10 cellular contexts compared by ENCODE assay signal in genomic region chr7:5690931-5691461, GRCh38.
A peak's percentile ranks its signal among the peaks of the same experiment; 100 is the strongest.
DNase-seq lines count a peak whose midpoint lies in the region; ATAC-seq and TF ChIP-seq lines count a peak whose summit lies in the region.
"Had no signal": no experiment of that assay in that cellular context is flagged by ENCODE, and none has a peak within 500 bp of the region (broad histone marks: within the 10 kb centered on the region; RNA-seq: fewer than 3 reads in every experiment).

No MANE protein-coding gene starts in this region.

- CTCF ChIA-PET in activated CD4-positive, alpha-beta memory T cell treated with anti-CD3 and anti-CD28 coated beads for 36 hours (lab: Charles Lee), result interaction anchor here (1.4 to 2.3 kb wide), 3 partner anchors 11 to 13 kb away, joined by 4 to 8 read pairs (median 6); no protein-coding TSS in a partner anchor
- CTCF ChIA-PET in activated CD4-positive, alpha-beta memory T cell treated with anti-CD3 and anti-CD28 coated beads, Interleukin-2, amount 10 ng/mL, durations not matched to agents 7 days and 5 days (lab: Charles Lee), result interaction anchor here (1.0 to 1.2 kb wide), 3 partner anchors 11 to 197 kb away, joined by 3 read pairs; no protein-coding TSS in a partner anchor

- H3K27me3 ChIP-seq in lung (ENCODE audit: control insufficient read depth, insufficient read depth) (no peaks in the 10 kb centered on the region), thyroid gland (no peaks in the 10 kb centered on the region), HAP-1 (ENCODE audit: low read depth) (no peaks in the 10 kb centered on the region)

- H3K27ac ChIP-seq in lung (ENCODE audit: low read depth in 1 of 2, low read length in 1 of 2) (peak overlapping the region; percentile 80 to 87), thyroid gland (peak overlapping the region; percentile 85 to 95 (median 93))
- H3K27ac ChIP-seq: KMS-11 had no signal

- peak overlapping the region; percentile 7 for H3K4me3 Mint-ChIP-seq in activated CD4-positive, alpha-beta memory T cell treated with anti-CD3 and anti-CD28 coated beads for 36 hours
- H3K4me3 Mint-ChIP-seq in activated CD4-positive, alpha-beta memory T cell treated with anti-CD3 and anti-CD28 coated beads, Interleukin-2, amount 10 ng/mL, durations not matched to agents 7 days and 5 days, result no peak overlapping the region
- peak overlapping the region; percentile 6 to 71 (median 19) for H3K4me3 Mint-ChIP-seq in brain

- TF ChIP-seq CTCF in brain (conservative IDR thresholded peaks at IDR 0.05) (no peak), lung (IDR thresholded peaks at IDR 0.05; ENCODE audit: control extremely low read depth, extremely low read depth) (no peak), thyroid gland (IDR thresholded peaks at IDR 0.05) (no peak)

- POLR2A ChIA-PET in activated CD4-positive, alpha-beta memory T cell treated with anti-CD3 and anti-CD28 coated beads for 36 hours (lab: Charles Lee), result interaction anchor here (0.6 to 1.6 kb wide), 5 partner anchors 8 to 87 kb away, joined by 3 to 4 read pairs (median 3); no protein-coding TSS in a partner anchor
- POLR2A ChIA-PET in activated CD4-positive, alpha-beta memory T cell treated with anti-CD3 and anti-CD28 coated beads, Interleukin-2, amount 10 ng/mL, durations not matched to agents 7 days and 5 days (lab: Charles Lee), result interaction anchor here (0.6 kb wide), 2 partner anchors 9 to 13 kb away, joined by 3 to 4 read pairs; no protein-coding TSS in a partner anchor

- DNase-seq in activated CD4-positive, alpha-beta memory T cell treated with anti-CD3 and anti-CD28 coated beads for 36 hours, result peak; percentile 43
- DNase-seq in activated CD4-positive, alpha-beta memory T cell treated with anti-CD3 and anti-CD28 coated beads, Interleukin-2, amount 10 ng/mL, durations not matched to agents 7 days and 5 days, result no peak
- DNase-seq in lung (ENCODE audit: low spot score) (no peak), thyroid gland (peak; percentile 82 to 88), HAP-1 (ENCODE audit: low spot score in 2 of 2) (no peak), NOMO-1 treated with dmso at 0.1 percent for 144 hours (lab: John Stamatoyannopoulos, UW; ENCODE audit: unreplicated experiment) (no peak)
- DNase-seq: activated CD4-positive, alpha-beta T cell treated with anti-CD3 and anti-CD28 coated beads, Interleukin-2, amount 50 U/mL, for 48 hours had no signal

- peaks cover 96% of the 10 kb centered on the region for H3K4me1 Mint-ChIP-seq in activated CD4-positive, alpha-beta memory T cell treated with anti-CD3 and anti-CD28 coated beads for 36 hours (ENCODE audit: low read depth)
- peaks cover 59% of the 10 kb centered on the region for H3K4me1 Mint-ChIP-seq in activated CD4-positive, alpha-beta memory T cell treated with anti-CD3 and anti-CD28 coated beads, Interleukin-2, amount 10 ng/mL, durations not matched to agents 7 days and 5 days
- H3K4me1 Mint-ChIP-seq in brain, result peaks cover 74% of the 10 kb centered on the region

- TF ChIP-seq POLR2A in thyroid gland (IDR thresholded peaks at IDR 0.05), result peak in 1 of 2 donors; percentile 61

- peaks cover 19 to 29% of the 10 kb centered on the region in 2 donors for H3K4me1 ChIP-seq in lung (ENCODE audit: control insufficient read depth in 2 of 2, insufficient read depth in 2 of 2, low read length in 2 of 2)
- H3K4me1 ChIP-seq in thyroid gland, result peaks cover 51 to 62% of the 10 kb centered on the region in 2 donors
- no peaks in the 10 kb centered on the region for H3K4me1 ChIP-seq in HAP-1

- intact Hi-C loops in activated CD4-positive, alpha-beta memory T cell treated with anti-CD3 and anti-CD28 coated beads for 36 hours (cut with micrococcal nuclease), result no loop called here
- intact Hi-C loops in thyroid gland (cut with DNase I), result no loop called here

- H3K36me3 Mint-ChIP-seq in activated CD4-positive, alpha-beta memory T cell treated with anti-CD3 and anti-CD28 coated beads for 36 hours, result peaks cover 44% of the 10 kb centered on the region
- peaks cover 32% of the 10 kb centered on the region for H3K36me3 Mint-ChIP-seq in activated CD4-positive, alpha-beta memory T cell treated with anti-CD3 and anti-CD28 coated beads, Interleukin-2, amount 10 ng/mL, durations not matched to agents 7 days and 5 days (ENCODE audit: low read depth)
- H3K36me3 Mint-ChIP-seq in brain, result peaks cover 15% of the 10 kb centered on the region

- ATAC-seq in lung (ENCODE audit: insufficient read depth, low FRiP score) (no peak), GM21515 (IDR thresholded peaks at IDR 0.05; ENCODE audit: unreplicated experiment) (no peak)

- no peaks in the 10 kb centered on the region for H3K9me3 Mint-ChIP-seq in activated CD4-positive, alpha-beta memory T cell treated with anti-CD3 and anti-CD28 coated beads for 36 hours
- H3K9me3 Mint-ChIP-seq in activated CD4-positive, alpha-beta memory T cell treated with anti-CD3 and anti-CD28 coated beads, Interleukin-2, amount 10 ng/mL, durations not matched to agents 7 days and 5 days, result no peaks in the 10 kb centered on the region
- no peaks in the 10 kb centered on the region for H3K9me3 Mint-ChIP-seq in brain

- H3K9me3 ChIP-seq in lung (ENCODE audit: control insufficient read depth in 2 of 2, insufficient read depth in 1 of 2, low read length in 1 of 2) (no peaks in the 10 kb centered on the region), thyroid gland (no peaks in the 10 kb centered on the region), HAP-1 (no peaks in the 10 kb centered on the region)

- H3K4me3 ChIP-seq in lung (no peak overlapping the region), thyroid gland (replicated peaks in 1 of 3) (no peak overlapping the region), HAP-1 (no peak overlapping the region)

- no peaks in the 10 kb centered on the region for H3K27me3 Mint-ChIP-seq in activated CD4-positive, alpha-beta memory T cell treated with anti-CD3 and anti-CD28 coated beads for 36 hours
- peaks cover 49% of the 10 kb centered on the region for H3K27me3 Mint-ChIP-seq in activated CD4-positive, alpha-beta memory T cell treated with anti-CD3 and anti-CD28 coated beads, Interleukin-2, amount 10 ng/mL, durations not matched to agents 7 days and 5 days
- peaks cover 3% of the 10 kb centered on the region for H3K27me3 Mint-ChIP-seq in brain

- 60 to 80% methylated on average over 12 of the region's 12 CpGs for WGBS in lung, 2 donors
- 38 to 48% methylated on average over 12 of the region's 12 CpGs for WGBS in thyroid gland, 2 donors

- in situ Hi-C loops in HAP-1 (cut with MboI; ENCODE audit: low sequenced_read_pairs), result loop anchor here (25.0 kb wide), 1 partner anchor 329 kb away; no protein-coding TSS in a partner anchor

- peak overlapping the region; percentile 70 for H3K27ac Mint-ChIP-seq in activated CD4-positive, alpha-beta memory T cell treated with anti-CD3 and anti-CD28 coated beads for 36 hours
- no peak overlapping the region for H3K27ac Mint-ChIP-seq in activated CD4-positive, alpha-beta memory T cell treated with anti-CD3 and anti-CD28 coated beads, Interleukin-2, amount 10 ng/mL, durations not matched to agents 7 days and 5 days
- H3K27ac Mint-ChIP-seq in brain, result peak overlapping the region; percentile 75 to 96 (median 90)

- H3K36me3 ChIP-seq in lung (ENCODE audit: control insufficient read depth in 2 of 2, insufficient read depth in 2 of 2, low read length in 2 of 2) (peaks cover 0 to 2% of the 10 kb centered on the region in 2 donors), thyroid gland (no peaks in the 10 kb centered on the region), HAP-1 (replicated peaks) (no peaks in the 10 kb centered on the region)

Comparison
In these comparisons a context has a peak if more than half of its experiments do, and no peak if none do; other contexts are left out.
1. DNase-seq: peak in activated CD4-positive, alpha-beta memory T cell treated with anti-CD3 and anti-CD28 coated beads for 36 hours (single experiment) and thyroid gland (2 of 2); none in activated CD4-positive, alpha-beta memory T cell treated with anti-CD3 and anti-CD28 coated beads, Interleukin-2, amount 10 ng/mL, durations not matched to agents 7 days and 5 days (single experiment), lung (single experiment), HAP-1 (0 of 2) and NOMO-1 treated with dmso at 0.1 percent for 144 hours (single experiment).